ENCODE assay signal across 1 cellular context in the genomic region with DNA sequence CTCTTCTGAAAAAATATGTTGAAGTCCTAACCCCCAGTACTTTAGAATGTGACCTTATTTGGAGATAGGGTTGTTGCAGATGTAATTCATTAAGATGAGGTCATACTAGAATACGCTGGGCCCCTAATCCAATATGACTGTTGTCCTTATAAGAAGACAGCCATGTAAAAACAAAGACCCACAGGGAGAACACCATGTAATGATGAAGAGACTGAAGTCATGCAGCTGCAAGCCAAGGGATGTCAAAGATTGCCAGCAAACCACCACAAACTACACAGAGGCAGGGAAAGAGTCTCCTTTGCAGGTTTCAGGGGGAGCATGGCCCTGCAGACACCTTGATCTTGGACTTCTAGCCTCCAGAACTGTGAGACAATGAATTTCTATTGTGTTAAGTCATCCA.
TF ChIP-seq lines count a peak whose summit lies in the region.

No MANE protein-coding gene starts in this region.

TF ChIP-seq in HEK293, 187 proteins besides CTCF, POLR2A, EP300 and RAD21 (continued from another document and continues in another):
- TF ChIP-seq KLF8 (tag by site-specific recombination; IDR thresholded peaks at IDR 0.05): peak; percentile 49
- TF ChIP-seq, protein P1, sequence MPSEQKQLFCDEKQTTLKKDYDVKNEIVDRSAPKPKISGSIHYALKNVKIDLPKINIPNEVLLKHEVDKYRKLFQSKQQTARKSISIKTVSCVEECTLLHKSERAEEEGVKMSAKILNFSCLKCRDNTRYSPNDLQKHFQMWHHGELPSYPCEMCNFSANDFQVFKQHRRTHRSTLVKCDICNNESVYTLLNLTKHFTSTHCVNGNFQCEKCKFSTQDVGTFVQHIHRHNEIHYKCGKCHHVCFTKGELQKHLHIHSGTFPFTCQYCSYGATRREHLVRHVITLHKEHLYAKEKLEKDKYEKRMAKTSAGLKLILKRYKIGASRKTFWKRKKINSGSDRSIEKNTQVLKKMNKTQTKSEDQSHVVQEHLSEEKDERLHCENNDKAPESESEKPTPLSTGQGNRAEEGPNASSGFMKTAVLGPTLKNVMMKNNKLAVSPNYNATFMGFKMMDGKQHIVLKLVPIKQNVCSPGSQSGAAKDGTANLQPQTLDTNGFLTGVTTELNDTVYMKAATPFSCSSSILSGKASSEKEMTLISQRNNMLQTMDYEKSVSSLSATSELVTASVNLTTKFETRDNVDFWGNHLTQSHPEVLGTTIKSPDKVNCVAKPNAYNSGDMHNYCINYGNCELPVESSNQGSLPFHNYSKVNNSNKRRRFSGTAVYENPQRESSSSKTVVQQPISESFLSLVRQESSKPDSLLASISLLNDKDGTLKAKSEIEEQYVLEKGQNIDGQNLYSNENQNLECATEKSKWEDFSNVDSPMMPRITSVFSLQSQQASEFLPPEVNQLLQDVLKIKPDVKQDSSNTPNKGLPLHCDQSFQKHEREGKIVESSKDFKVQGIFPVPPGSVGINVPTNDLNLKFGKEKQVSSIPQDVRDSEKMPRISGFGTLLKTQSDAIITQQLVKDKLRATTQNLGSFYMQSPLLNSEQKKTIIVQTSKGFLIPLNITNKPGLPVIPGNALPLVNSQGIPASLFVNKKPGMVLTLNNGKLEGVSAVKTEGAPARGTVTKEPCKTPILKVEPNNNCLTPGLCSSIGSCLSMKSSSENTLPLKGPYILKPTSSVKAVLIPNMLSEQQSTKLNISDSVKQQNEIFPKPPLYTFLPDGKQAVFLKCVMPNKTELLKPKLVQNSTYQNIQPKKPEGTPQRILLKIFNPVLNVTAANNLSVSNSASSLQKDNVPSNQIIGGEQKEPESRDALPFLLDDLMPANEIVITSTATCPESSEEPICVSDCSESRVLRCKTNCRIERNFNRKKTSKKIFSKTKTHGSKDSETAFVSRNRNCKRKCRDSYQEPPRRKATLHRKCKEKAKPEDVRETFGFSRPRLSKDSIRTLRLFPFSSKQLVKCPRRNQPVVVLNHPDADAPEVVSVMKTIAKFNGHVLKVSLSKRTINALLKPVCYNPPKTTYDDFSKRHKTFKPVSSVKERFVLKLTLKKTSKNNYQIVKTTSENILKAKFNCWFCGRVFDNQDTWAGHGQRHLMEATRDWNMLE (tag by site-specific recombination; conservative IDR thresholded peaks at IDR 0.05; ENCODE audit: low read depth): no peak; the same call in 1 of the 2 replicates
- TF ChIP-seq SCRT1 (tag by site-specific recombination; IDR thresholded peaks at IDR 0.05; ENCODE audit: borderline replicate concordance): no peak
- TF ChIP-seq ZNF146 (tag by site-specific recombination; IDR thresholded peaks at IDR 0.05): no peak
- TF ChIP-seq, protein P2, sequence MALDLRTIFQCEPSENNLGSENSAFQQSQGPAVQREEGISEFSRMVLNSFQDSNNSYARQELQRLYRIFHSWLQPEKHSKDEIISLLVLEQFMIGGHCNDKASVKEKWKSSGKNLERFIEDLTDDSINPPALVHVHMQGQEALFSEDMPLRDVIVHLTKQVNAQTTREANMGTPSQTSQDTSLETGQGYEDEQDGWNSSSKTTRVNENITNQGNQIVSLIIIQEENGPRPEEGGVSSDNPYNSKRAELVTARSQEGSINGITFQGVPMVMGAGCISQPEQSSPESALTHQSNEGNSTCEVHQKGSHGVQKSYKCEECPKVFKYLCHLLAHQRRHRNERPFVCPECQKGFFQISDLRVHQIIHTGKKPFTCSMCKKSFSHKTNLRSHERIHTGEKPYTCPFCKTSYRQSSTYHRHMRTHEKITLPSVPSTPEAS (tag by site-specific recombination; IDR thresholded peaks at IDR 0.05): no peak
- TF ChIP-seq, protein P3, sequence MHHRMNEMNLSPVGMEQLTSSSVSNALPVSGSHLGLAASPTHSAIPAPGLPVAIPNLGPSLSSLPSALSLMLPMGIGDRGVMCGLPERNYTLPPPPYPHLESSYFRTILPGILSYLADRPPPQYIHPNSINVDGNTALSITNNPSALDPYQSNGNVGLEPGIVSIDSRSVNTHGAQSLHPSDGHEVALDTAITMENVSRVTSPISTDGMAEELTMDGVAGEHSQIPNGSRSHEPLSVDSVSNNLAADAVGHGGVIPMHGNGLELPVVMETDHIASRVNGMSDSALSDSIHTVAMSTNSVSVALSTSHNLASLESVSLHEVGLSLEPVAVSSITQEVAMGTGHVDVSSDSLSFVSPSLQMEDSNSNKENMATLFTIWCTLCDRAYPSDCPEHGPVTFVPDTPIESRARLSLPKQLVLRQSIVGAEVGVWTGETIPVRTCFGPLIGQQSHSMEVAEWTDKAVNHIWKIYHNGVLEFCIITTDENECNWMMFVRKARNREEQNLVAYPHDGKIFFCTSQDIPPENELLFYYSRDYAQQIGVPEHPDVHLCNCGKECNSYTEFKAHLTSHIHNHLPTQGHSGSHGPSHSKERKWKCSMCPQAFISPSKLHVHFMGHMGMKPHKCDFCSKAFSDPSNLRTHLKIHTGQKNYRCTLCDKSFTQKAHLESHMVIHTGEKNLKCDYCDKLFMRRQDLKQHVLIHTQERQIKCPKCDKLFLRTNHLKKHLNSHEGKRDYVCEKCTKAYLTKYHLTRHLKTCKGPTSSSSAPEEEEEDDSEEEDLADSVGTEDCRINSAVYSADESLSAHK (tag by site-specific recombination; IDR thresholded peaks at IDR 0.05): peak; percentile 33; the same call in 1 of the 2 replicates
- TF ChIP-seq ZNF426 (tag by site-specific recombination; IDR thresholded peaks at IDR 0.05): no peak
- TF ChIP-seq ZNF571 (tag by site-specific recombination; IDR thresholded peaks at IDR 0.05): no peak
- no peak for TF ChIP-seq ZNF792 (tag by site-specific recombination; IDR thresholded peaks at IDR 0.05)
- TF ChIP-seq, protein P4, sequence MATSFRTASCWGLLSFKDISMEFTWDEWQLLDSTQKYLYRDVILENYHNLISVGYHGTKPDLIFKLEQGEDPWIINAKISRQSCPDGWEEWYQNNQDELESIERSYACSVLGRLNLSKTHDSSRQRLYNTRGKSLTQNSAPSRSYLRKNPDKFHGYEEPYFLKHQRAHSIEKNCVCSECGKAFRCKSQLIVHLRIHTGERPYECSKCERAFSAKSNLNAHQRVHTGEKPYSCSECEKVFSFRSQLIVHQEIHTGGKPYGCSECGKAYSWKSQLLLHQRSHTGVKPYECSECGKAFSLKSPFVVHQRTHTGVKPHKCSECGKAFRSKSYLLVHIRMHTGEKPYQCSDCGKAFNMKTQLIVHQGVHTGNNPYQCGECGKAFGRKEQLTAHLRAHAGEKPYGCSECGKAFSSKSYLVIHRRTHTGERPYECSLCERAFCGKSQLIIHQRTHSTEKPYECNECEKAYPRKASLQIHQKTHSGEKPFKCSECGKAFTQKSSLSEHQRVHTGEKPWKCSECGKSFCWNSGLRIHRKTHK (tag by site-specific recombination; IDR thresholded peaks at IDR 0.05): no peak
- no peak for TF ChIP-seq ZNF248 (tag by site-specific recombination; IDR thresholded peaks at IDR 0.05)
- TF ChIP-seq ZNF670 (tag by site-specific recombination; IDR thresholded peaks at IDR 0.05; ENCODE audit: low read depth): no peak
- no peak for TF ChIP-seq ZNF624 (tag by site-specific recombination; IDR thresholded peaks at IDR 0.05)
- TF ChIP-seq, protein P5, sequence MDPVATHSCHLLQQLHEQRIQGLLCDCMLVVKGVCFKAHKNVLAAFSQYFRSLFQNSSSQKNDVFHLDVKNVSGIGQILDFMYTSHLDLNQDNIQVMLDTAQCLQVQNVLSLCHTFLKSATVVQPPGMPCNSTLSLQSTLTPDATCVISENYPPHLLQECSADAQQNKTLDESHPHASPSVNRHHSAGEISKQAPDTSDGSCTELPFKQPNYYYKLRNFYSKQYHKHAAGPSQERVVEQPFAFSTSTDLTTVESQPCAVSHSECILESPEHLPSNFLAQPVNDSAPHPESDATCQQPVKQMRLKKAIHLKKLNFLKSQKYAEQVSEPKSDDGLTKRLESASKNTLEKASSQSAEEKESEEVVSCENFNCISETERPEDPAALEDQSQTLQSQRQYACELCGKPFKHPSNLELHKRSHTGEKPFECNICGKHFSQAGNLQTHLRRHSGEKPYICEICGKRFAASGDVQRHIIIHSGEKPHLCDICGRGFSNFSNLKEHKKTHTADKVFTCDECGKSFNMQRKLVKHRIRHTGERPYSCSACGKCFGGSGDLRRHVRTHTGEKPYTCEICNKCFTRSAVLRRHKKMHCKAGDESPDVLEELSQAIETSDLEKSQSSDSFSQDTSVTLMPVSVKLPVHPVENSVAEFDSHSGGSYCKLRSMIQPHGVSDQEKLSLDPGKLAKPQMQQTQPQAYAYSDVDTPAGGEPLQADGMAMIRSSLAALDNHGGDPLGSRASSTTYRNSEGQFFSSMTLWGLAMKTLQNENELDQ (tag by site-specific recombination; IDR thresholded peaks at IDR 0.05; ENCODE audit: low read depth): no peak
- no peak for TF ChIP-seq ZNF155 (tag by site-specific recombination; IDR thresholded peaks at IDR 0.05)
- TF ChIP-seq ZFP41 (tag by site-specific recombination; IDR thresholded peaks at IDR 0.05; ENCODE audit: borderline replicate concordance): no peak
- TF ChIP-seq ZBTB21 (tag by site-specific recombination; IDR thresholded peaks at IDR 0.05): peak; percentile 65
- TF ChIP-seq ZBTB1 (tag by site-specific recombination; IDR thresholded peaks at IDR 0.05): no peak
- no peak for TF ChIP-seq KLF9 (tag by site-specific recombination; IDR thresholded peaks at IDR 0.05; ENCODE audit: low read depth)
- no peak for TF ChIP-seq ZNF121 (tag by site-specific recombination; IDR thresholded peaks at IDR 0.05)
- TF ChIP-seq, protein P6, sequence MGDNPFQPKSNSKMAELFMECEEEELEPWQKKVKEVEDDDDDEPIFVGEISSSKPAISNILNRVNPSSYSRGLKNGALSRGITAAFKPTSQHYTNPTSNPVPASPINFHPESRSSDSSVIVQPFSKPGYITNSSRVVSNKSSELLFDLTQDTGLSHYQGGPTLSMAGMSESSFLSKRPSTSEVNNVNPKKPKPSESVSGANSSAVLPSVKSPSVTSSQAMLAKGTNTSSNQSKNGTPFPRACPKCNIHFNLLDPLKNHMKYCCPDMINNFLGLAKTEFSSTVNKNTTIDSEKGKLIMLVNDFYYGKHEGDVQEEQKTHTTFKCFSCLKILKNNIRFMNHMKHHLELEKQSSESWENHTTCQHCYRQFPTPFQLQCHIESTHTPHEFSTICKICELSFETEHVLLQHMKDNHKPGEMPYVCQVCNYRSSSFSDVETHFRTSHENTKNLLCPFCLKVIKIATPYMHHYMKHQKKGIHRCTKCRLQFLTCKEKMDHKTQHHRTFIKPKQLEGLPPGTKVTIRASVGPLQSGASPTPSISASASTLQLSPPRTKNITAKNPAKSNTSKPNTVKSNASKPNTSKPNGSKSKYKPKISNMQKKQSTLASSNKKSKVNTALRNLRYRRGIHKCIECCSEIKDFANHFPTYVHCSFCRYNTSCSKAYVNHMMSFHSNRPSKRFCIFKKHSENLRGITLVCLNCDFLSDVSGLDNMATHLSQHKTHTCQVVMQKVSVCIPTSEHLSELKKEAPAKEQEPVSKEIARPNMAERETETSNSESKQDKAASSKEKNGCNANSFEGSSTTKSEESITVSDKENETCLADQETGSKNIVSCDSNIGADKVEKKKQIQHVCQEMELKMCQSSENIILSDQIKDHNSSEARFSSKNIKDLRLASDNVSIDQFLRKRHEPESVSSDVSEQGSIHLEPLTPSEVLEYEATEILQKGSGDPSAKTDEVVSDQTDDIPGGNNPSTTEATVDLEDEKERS (tag by site-specific recombination; IDR thresholded peaks at IDR 0.05): 0 out of 2 replicates have a peak, but pooled peaks have one; percentile 61
- TF ChIP-seq, protein P7, sequence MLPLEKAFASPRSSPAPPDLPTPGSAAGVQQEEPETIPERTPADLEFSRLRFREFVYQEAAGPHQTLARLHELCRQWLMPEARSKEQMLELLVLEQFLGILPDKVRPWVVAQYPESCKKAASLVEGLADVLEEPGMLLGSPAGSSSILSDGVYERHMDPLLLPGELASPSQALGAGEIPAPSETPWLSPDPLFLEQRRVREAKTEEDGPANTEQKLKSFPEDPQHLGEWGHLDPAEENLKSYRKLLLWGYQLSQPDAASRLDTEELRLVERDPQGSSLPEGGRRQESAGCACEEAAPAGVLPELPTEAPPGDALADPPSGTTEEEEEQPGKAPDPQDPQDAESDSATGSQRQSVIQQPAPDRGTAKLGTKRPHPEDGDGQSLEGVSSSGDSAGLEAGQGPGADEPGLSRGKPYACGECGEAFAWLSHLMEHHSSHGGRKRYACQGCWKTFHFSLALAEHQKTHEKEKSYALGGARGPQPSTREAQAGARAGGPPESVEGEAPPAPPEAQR (tag by site-specific recombination; IDR thresholded peaks at IDR 0.05): no peak
- no peak; the same call in 1 of the 2 replicates for TF ChIP-seq ZNF391 (tag by site-specific recombination; IDR thresholded peaks at IDR 0.05; ENCODE audit: borderline replicate concordance, low read depth)
- peak; percentile 81; the same call in 1 of the 2 replicates for TF ChIP-seq TRIM28 (IDR thresholded peaks at IDR 0.05; ENCODE audit: borderline replicate concordance, low read length)
- TF ChIP-seq EGR2 (tag by site-specific recombination; IDR thresholded peaks at IDR 0.05; ENCODE audit: low read depth): no peak
- TF ChIP-seq, protein P8, sequence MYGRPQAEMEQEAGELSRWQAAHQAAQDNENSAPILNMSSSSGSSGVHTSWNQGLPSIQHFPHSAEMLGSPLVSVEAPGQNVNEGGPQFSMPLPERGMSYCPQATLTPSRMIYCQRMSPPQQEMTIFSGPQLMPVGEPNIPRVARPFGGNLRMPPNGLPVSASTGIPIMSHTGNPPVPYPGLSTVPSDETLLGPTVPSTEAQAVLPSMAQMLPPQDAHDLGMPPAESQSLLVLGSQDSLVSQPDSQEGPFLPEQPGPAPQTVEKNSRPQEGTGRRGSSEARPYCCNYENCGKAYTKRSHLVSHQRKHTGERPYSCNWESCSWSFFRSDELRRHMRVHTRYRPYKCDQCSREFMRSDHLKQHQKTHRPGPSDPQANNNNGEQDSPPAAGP (tag by site-specific recombination; IDR thresholded peaks at IDR 0.05): no peak
- TF ChIP-seq, protein P9, sequence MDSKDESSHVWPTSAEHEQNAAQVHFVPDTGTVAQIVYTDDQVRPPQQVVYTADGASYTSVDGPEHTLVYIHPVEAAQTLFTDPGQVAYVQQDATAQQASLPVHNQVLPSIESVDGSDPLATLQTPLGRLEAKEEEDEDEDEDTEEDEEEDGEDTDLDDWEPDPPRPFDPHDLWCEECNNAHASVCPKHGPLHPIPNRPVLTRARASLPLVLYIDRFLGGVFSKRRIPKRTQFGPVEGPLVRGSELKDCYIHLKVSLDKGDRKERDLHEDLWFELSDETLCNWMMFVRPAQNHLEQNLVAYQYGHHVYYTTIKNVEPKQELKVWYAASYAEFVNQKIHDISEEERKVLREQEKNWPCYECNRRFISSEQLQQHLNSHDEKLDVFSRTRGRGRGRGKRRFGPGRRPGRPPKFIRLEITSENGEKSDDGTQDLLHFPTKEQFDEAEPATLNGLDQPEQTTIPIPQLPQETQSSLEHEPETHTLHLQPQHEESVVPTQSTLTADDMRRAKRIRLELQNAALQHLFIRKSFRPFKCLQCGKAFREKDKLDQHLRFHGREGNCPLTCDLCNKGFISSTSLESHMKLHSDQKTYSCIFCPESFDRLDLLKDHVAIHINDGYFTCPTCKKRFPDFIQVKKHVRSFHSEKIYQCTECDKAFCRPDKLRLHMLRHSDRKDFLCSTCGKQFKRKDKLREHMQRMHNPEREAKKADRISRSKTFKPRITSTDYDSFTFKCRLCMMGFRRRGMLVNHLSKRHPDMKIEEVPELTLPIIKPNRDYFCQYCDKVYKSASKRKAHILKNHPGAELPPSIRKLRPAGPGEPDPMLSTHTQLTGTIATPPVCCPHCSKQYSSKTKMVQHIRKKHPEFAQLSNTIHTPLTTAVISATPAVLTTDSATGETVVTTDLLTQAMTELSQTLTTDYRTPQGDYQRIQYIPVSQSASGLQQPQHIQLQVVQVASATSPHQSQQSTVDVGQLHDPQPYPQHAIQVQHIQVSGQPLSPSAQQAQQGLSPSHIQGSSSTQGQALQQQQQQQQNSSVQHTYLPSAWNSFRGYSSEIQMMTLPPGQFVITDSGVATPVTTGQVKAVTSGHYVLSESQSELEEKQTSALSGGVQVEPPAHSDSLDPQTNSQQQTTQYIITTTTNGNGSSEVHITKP (tag by site-specific recombination; IDR thresholded peaks at IDR 0.05): no peak
- TF ChIP-seq ZNF157 (tag by site-specific recombination; IDR thresholded peaks at IDR 0.05): no peak
- no peak for TF ChIP-seq ZNF114 (tag by site-specific recombination; IDR thresholded peaks at IDR 0.05)
- peak; percentile 73 for TF ChIP-seq ZNF629 (tag by site-specific recombination; IDR thresholded peaks at IDR 0.05)
- TF ChIP-seq SETDB1 (IDR thresholded peaks at IDR 0.05; ENCODE audit: insufficient read length, low read length): peak; percentile 53
- TF ChIP-seq KLF16 (tag by site-specific recombination; IDR thresholded peaks at IDR 0.05): no peak
